8 cellular contexts compared by ENCODE assay signal in the genomic region with DNA sequence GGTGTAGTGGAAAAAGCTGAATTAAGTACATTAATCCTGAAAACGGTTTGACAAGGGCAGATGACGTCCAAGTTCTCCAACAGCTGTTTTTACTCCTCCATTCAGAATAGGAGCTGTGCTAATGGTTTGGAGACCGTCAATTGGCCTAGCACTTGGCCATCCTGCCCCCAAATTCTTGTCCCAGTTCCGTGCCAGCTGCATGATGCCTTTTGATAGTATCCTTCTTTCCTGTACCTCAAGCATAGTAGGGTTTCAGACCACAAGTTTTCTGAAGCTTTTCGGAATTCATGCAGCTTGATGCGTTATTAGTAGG. TPM values are rescaled to one million over a fixed set of nuclear protein-coding genes. Genes with fewer than 3 reads are reported as not detected.
DNase-seq lines count a peak whose midpoint lies in the region; ATAC-seq and TF ChIP-seq lines count a peak whose summit lies in the region.

No MANE protein-coding gene starts in this region.

- no peaks in the 10 kb centered on the region for H3K9me3 ChIP-seq in A673 (ENCODE audit: low read depth, low read length, poor library complexity, severe bottlenecking)

- H3K4me1 ChIP-seq in A673 (ENCODE audit: insufficient read depth, low read length, poor library complexity, severe bottlenecking), result peaks cover 10% of the 10 kb centered on the region

- H3K4me3 ChIP-seq in A673 (ENCODE audit: low read depth, low read length, poor library complexity, severe bottlenecking), result peak overlapping the region; percentile 78
- H3K4me3 ChIP-seq in epithelial cell of proximal tubule (ENCODE audit: low read depth, low read length), result peak overlapping the region; percentile 99

- H3K9me3 Mint-ChIP-seq in natural killer cell, result no peaks in the 10 kb centered on the region

- no peak for DNase-seq in A673 (ENCODE audit: low spot score)
- DNase-seq in GM13976 (ENCODE audit: low spot score), result peak; percentile 44
- DNase-seq in RPMI8226, result peak; percentile 22
- no peak for DNase-seq in epithelial cell of proximal tubule (ENCODE audit: low read depth)
- DNase-seq in natural killer cell, result no peak
- no peak for DNase-seq in KG1 (lab: John Stamatoyannopoulos, UW)
- DNase-seq in ureter (ENCODE audit: low spot score), result no peak
- no peak for DNase-seq in activated CD4-positive, CD25-positive, alpha-beta regulatory T cell (lab: John Stamatoyannopoulos, UW)

- ATAC-seq in natural killer cell, result no peak

- H3K36me3 Mint-ChIP-seq in natural killer cell, result no peaks in the 10 kb centered on the region

- peak overlapping the region; percentile 86 for H3K4me3 Mint-ChIP-seq in natural killer cell

- H3K27ac ChIP-seq in A673 (ENCODE audit: low read depth, low read length, poor library complexity, severe bottlenecking), result peak overlapping the region; percentile 67

- POLR2A ChIA-PET in A673 (lab: Charles Lee; ENCODE audit: low non-redundant PET), result no interaction called here

- in situ Hi-C loops in GM13976 (cut with MboI; ENCODE audit: low sequenced_read_pairs, unreplicated experiment), result no loop called here

- peaks cover 14% of the 10 kb centered on the region in 2 donors for H3K4me1 Mint-ChIP-seq in natural killer cell

- intact Hi-C loops in A673 (cut with micrococcal nuclease; ENCODE audit: unreplicated experiment) (no loop called here), natural killer cell (cut with micrococcal nuclease) (no loop called here)

- CTCF ChIA-PET in A673 (lab: Charles Lee), result interaction anchor here (0.7 kb wide), 1 partner anchor 622 kb away, joined by 6 read pairs; no protein-coding TSS in a partner anchor

- no peak for TF ChIP-seq CTCF in A673 (conservative IDR thresholded peaks at IDR 0.05; ENCODE audit: low read depth, low read length)
- TF ChIP-seq CTCF in GM13976 (IDR thresholded peaks at IDR 0.05; ENCODE audit: borderline replicate concordance, control extremely low read depth, extremely low read depth, insufficient read depth, missing control alignments), result no peak
- TF ChIP-seq CTCF in epithelial cell of proximal tubule (conservative IDR thresholded peaks at IDR 0.05; ENCODE audit: low read depth, low read length), result no peak
- no peak for TF ChIP-seq CTCF in natural killer cell (IDR thresholded peaks at IDR 0.05)

- H3K27me3 ChIP-seq in A673 (replicated peaks; ENCODE audit: insufficient read depth, low read depth, low read length, poor library complexity), result no peaks in the 10 kb centered on the region

- peak overlapping the region in 1 of 2 donors; percentile 77 for H3K27ac Mint-ChIP-seq in natural killer cell

- H3K36me3 ChIP-seq in A673 (ENCODE audit: insufficient read depth, low read length, poor library complexity, severe bottlenecking), result no peaks in the 10 kb centered on the region

- TSS peak; percentile 80 for BruUV-seq in A673 (replicated peaks; lab: Mats Ljungman, UMichigan)

- no peaks in the 10 kb centered on the region for H3K27me3 Mint-ChIP-seq in natural killer cell (ENCODE audit: low read depth in 2 of 2)

RNA-seq across cellular contexts. Expression of gene LIMA1, which starts 0.6 kb away (rescaled TPM):
- total RNA-seq in A673 (2021) (73.1 and 77.6 TPM in 2 replicates), epithelial cell of proximal tubule (67.7 and 101 TPM in 2 replicates), natural killer cell (10 to 100 TPM; 12.0 to 16.2 (median 13.7) TPM), ureter (177 TPM)

Comparison
In these comparisons a context has a peak if more than half of its experiments do, and no peak if none do; other contexts are left out.
1. DNase-seq: peak in GM13976 (single experiment) and RPMI8226 (single experiment); none in A673 (single experiment), epithelial cell of proximal tubule (single experiment), natural killer cell (single experiment), KG1 (single experiment), ureter (single experiment) and activated CD4-positive, CD25-positive, alpha-beta regulatory T cell (0 of 4).